In the genomic region with DNA sequence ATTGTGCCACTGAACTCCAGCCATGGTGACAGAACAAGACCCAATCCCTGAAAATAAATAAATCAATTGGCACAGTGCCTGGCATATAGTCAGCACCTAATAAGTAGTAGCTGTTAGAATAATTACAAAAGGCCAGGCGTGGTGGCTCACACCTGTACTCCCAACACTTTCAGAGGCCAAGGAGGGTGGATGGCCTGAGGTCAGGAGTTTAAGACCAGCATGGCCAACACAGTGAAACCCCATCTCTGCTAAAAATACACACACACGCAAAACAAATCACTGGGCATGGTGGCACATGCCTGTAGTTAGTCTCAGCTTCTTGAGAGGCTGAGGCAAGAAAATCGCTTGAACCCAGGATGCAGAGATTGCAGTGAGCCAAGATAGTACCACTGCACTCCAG, we compare ENCODE assay signal across 1 cellular context. TPM values are rescaled to one million over a fixed set of nuclear protein-coding genes. Genes with fewer than 3 reads are reported as not detected.
"Had no signal": no experiment of that assay in that cellular context is flagged by ENCODE, and none has a peak within 500 bp of the region (broad histone marks: within the 10 kb centered on the region; RNA-seq: fewer than 3 reads in every experiment).

No MANE protein-coding gene starts in this region.

RNA-seq across cellular contexts. Expression of gene MPV17L, which starts 42.7 kb away (rescaled TPM):
- total RNA-seq: MCF 10A had no signal
